ENCODE assay signal across 10 cellular contexts in the genomic region with DNA sequence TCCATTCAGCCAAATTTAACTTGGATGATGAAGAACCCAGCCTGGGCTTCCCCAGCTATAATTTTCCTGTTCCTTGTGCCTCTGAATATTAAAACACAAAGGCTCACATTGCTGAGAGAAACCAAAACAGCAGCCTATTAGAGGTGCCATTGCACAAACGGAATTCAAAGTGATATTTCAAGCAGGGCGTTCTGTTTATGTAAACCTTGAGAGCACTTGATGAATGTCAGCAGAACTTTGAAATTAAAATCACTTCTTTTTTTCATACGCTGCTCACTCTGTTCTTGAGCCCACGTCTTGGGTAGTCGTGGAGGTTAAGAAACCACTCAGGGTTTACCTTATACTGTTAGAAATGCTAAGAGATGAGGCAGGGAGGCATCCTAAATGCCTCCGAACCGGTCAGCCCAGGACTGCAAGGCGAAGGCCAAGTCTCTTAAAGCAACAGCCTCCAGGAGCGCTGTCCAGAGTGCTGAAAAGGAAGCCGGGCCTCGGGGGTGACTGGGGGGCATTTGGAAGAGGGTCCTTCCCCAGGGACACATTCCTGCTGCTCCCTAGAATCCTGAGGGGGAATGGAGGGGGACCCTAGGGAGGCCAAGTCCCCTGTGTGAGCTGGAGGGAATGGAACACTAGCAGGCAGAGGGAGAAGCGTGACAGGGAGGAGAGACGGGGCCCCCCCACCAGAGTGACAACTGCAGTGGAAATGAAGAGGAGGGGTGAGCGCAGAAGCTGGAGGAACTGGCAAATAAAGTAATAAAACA.
DNase-seq lines count a peak whose midpoint lies in the region; ATAC-seq and TF ChIP-seq lines count a peak whose summit lies in the region.
"Had no signal": no experiment of that assay in that cellular context is flagged by ENCODE, and none has a peak within 500 bp of the region (broad histone marks: within the 10 kb centered on the region; RNA-seq: fewer than 3 reads in every experiment).

No MANE protein-coding gene starts in this region.

- H3K27ac Mint-ChIP-seq in MCF 10A (ENCODE audit: low read depth, unreplicated experiment): no peak overlapping the region
- H3K27ac Mint-ChIP-seq in activated CD8-positive, alpha-beta memory T cell treated with anti-CD3 and anti-CD28 coated beads, Interleukin-2, amount 10 ng/mL, durations not matched to agents 7 days and 5 days: no peak overlapping the region
- H3K27ac Mint-ChIP-seq: CD4-positive, alpha-beta T cell had no signal

- no peaks in the 10 kb centered on the region for H3K9me3 Mint-ChIP-seq in MCF 10A (ENCODE audit: unreplicated experiment)
- no peaks in the 10 kb centered on the region for H3K9me3 Mint-ChIP-seq in activated CD8-positive, alpha-beta memory T cell treated with anti-CD3 and anti-CD28 coated beads, Interleukin-2, amount 10 ng/mL, durations not matched to agents 7 days and 5 days (ENCODE audit: low read depth)
- H3K9me3 Mint-ChIP-seq: CD4-positive, alpha-beta T cell had no signal

- no peaks in the 10 kb centered on the region for H3K27me3 ChIP-seq in breast epithelium
- H3K27me3 ChIP-seq in vagina: no peaks in the 10 kb centered on the region

- no peaks in the 10 kb centered on the region for H3K4me1 ChIP-seq in breast epithelium
- H3K4me1 ChIP-seq in vagina: no peaks in the 10 kb centered on the region

- H3K36me3 ChIP-seq in breast epithelium: no peaks in the 10 kb centered on the region
- H3K36me3 ChIP-seq in vagina: no peaks in the 10 kb centered on the region

- H3K9me3 ChIP-seq in breast epithelium: no peaks in the 10 kb centered on the region
- H3K9me3 ChIP-seq in vagina: no peaks in the 10 kb centered on the region

- H3K4me3 Mint-ChIP-seq in MCF 10A (ENCODE audit: unreplicated experiment): no peak overlapping the region
- no peak overlapping the region for H3K4me3 Mint-ChIP-seq in activated CD8-positive, alpha-beta memory T cell treated with anti-CD3 and anti-CD28 coated beads, Interleukin-2, amount 10 ng/mL, durations not matched to agents 7 days and 5 days
- H3K4me3 Mint-ChIP-seq: CD4-positive, alpha-beta T cell had no signal

- peaks cover 7% of the 10 kb centered on the region for H3K36me3 Mint-ChIP-seq in MCF 10A (ENCODE audit: insufficient read depth, unreplicated experiment)
- H3K36me3 Mint-ChIP-seq in activated CD8-positive, alpha-beta memory T cell treated with anti-CD3 and anti-CD28 coated beads, Interleukin-2, amount 10 ng/mL, durations not matched to agents 7 days and 5 days: no peaks in the 10 kb centered on the region

- no peak overlapping the region for H3K27ac ChIP-seq in breast epithelium
- H3K27ac ChIP-seq in vagina: no peak overlapping the region
- H3K27ac ChIP-seq: SK-N-MC had no signal

- POLR2A ChIA-PET in MCF 10A (lab: Yijun Ruan, JAX): interaction anchor here (1.0 kb wide), 1 partner anchor 21 kb away, joined by 3 read pairs; no protein-coding TSS in a partner anchor

- intact Hi-C loops in MCF 10A (cut with micrococcal nuclease) (no loop called here), breast epithelium (cut with DNase I; ENCODE audit: low total_unique reads) (loop anchor here (10.0 kb wide), 1 partner anchor 551 kb away; no protein-coding TSS in a partner anchor), left ventricle myocardium superior (cut with micrococcal nuclease) (no loop called here), vagina (cut with DNase I) (no loop called here)

- H3K4me3 ChIP-seq in breast epithelium (no peak overlapping the region), vagina (no peak overlapping the region)
- H3K4me3 ChIP-seq: SK-N-MC had no signal

- CTCF ChIA-PET in MCF 10A (lab: Yijun Ruan, JAX): no interaction called here
- CTCF ChIA-PET in activated CD8-positive, alpha-beta memory T cell treated with anti-CD3 and anti-CD28 coated beads, Interleukin-2, amount 10 ng/mL, durations not matched to agents 7 days and 5 days (lab: Charles Lee): no interaction called here

- H3K27me3 Mint-ChIP-seq in MCF 10A (ENCODE audit: insufficient read depth, unreplicated experiment): peaks cover 68% of the 10 kb centered on the region
- H3K27me3 Mint-ChIP-seq in activated CD8-positive, alpha-beta memory T cell treated with anti-CD3 and anti-CD28 coated beads, Interleukin-2, amount 10 ng/mL, durations not matched to agents 7 days and 5 days: no peaks in the 10 kb centered on the region

- no peaks in the 10 kb centered on the region for H3K4me1 Mint-ChIP-seq in MCF 10A (ENCODE audit: insufficient read depth, unreplicated experiment)
- no peaks in the 10 kb centered on the region for H3K4me1 Mint-ChIP-seq in activated CD8-positive, alpha-beta memory T cell treated with anti-CD3 and anti-CD28 coated beads, Interleukin-2, amount 10 ng/mL, durations not matched to agents 7 days and 5 days

- ATAC-seq in activated CD8-positive, alpha-beta memory T cell treated with anti-CD3 and anti-CD28 coated beads, Interleukin-2, amount 10 ng/mL, durations not matched to agents 7 days and 5 days: no peak
- peak; percentile 84 for ATAC-seq in left ventricle myocardium superior

- TF ChIP-seq CTCF in MCF 10A (IDR thresholded peaks at IDR 0.05; ENCODE audit: unreplicated experiment) (no peak), breast epithelium (IDR thresholded peaks at IDR 0.05) (no peak), vagina (IDR thresholded peaks at IDR 0.05) (no peak)

- TF ChIP-seq POLR2A in breast epithelium (IDR thresholded peaks at IDR 0.05) (no peak), vagina (IDR thresholded peaks at IDR 0.05) (no peak)

- BruUV-seq in MCF 10A (replicated peaks; lab: Mats Ljungman, UMichigan): no TSS peak

- DNase-seq in MCF 10A (ENCODE audit: unreplicated experiment) (peak; percentile 49), breast epithelium (ENCODE audit: low spot score in 2 of 2) (no peak), left ventricle myocardium superior (peak; percentile 71), SKM-1 (lab: John Stamatoyannopoulos, UW; ENCODE audit: unreplicated experiment) (no peak), vagina (ENCODE audit: extremely low spot score in 2 of 2) (no peak), GDM1 (lab: John Stamatoyannopoulos, UW) (no peak)
- DNase-seq in activated CD8-positive, alpha-beta memory T cell treated with anti-CD3 and anti-CD28 coated beads, Interleukin-2, amount 10 ng/mL, durations not matched to agents 7 days and 5 days: peak; percentile 56
- peak; percentile 17 to 27 for DNase-seq in stimulated activated CD4-positive, alpha-beta T cell treated with anti-CD3 and anti-CD28 coated beads, Interleukin-2, amount 100 ng/mL, for 24 hours

Comparison
In these comparisons a context has a peak if more than half of its experiments do, and no peak if none do; other contexts are left out.
1. DNase-seq: peak in MCF 10A (single experiment), activated CD8-positive, alpha-beta memory T cell treated with anti-CD3 and anti-CD28 coated beads, Interleukin-2, amount 10 ng/mL, durations not matched to agents 7 days and 5 days (single experiment), left ventricle myocardium superior (single experiment) and stimulated activated CD4-positive, alpha-beta T cell treated with anti-CD3 and anti-CD28 coated beads, Interleukin-2, amount 100 ng/mL, for 24 hours (2 of 2); none in breast epithelium (0 of 2), SKM-1 (single experiment), vagina (0 of 2) and GDM1 (single experiment).